In the genomic region with DNA sequence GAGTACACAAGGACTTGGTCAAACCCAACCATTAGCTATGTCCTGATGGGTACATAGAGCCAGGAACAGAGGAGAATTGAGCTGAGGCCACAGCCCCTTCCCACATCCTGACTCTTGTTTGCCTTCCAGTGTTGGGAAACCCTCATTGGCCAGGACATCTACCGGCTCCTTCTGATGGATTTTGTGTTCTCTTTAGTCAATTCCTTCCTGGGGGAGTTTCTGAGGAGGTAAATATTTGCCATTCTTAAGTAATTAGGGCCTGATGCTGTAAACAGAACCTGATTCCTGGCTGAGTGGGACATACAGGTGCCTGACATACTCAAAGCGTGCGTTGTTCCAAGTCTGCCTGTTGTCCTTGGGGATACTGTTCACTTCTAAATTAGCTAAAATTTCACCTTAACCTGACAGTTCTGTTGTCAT, we compare ENCODE assay signal across 23 cellular contexts. TPM values are rescaled to one million over a fixed set of nuclear protein-coding genes. Genes with fewer than 3 reads are reported as not detected.
DNase-seq lines count a peak whose midpoint lies in the region; ATAC-seq, FAIRE-seq and TF ChIP-seq lines count a peak whose summit lies in the region.
"Had no signal": no experiment of that assay in that cellular context is flagged by ENCODE, and none has a peak within 500 bp of the region (broad histone marks: within the 10 kb centered on the region; RNA-seq: fewer than 3 reads in every experiment).

No MANE protein-coding gene starts in this region.

- TF ChIP-seq EP300 in HepG2 (IDR thresholded peaks at IDR 0.05; ENCODE audit: low read depth in 2 of 2, low read length in 2 of 2) (peak in 1 of 2 experiments; percentile 78; a peak in 1 of 4 replicates), HepG2 (CRISPR knock-in tag; IDR thresholded peaks at IDR 0.05; ENCODE audit: borderline replicate concordance) (peak; percentile 84)

- H3K27me3 ChIP-seq in HepG2 (ENCODE audit: control insufficient read depth in 1 of 2, insufficient read depth in 2 of 2, low read length in 2 of 2) (peaks cover 0 to 7% of the 10 kb centered on the region in 2 experiments; a peak in 2 of 5 replicates), right lobe of liver (no peaks in the 10 kb centered on the region), Peyer's patch (no peaks in the 10 kb centered on the region)

- WGBS in HepG2 (ENCODE audit: low lambda C conversion rate): 0% methylated on average over 3 of the region's 3 CpGs
- WGBS in right lobe of liver (ENCODE audit: insufficient coverage, low coverage, low lambda C conversion rate, missing lambda C conversion rate): 55% methylated on average over 3 of the region's 3 CpGs

- no peak for TF ChIP-seq POLR2A in HepG2 (IDR thresholded peaks at IDR 0.05; ENCODE audit: insufficient read depth in 1 of 2, low read depth in 2 of 2, low read length in 2 of 2)
- TF ChIP-seq POLR2A in right lobe of liver (IDR thresholded peaks at IDR 0.05): no peak
- no peak for TF ChIP-seq POLR2A in Peyer's patch (IDR thresholded peaks at IDR 0.05)

- POLR2A ChIA-PET in HepG2 (lab: Yijun Ruan, JAX): no interaction called here

- FAIRE-seq in HepG2 (lab: Jason Lieb, UNC): peak; percentile 60
- FAIRE-seq: HTR-8/SVneo had no signal

- in situ Hi-C loops in HepG2 (cut with HindIII; ENCODE audit: extremely low pct_ligation_motif_present, low pct_unique_long_range_greater_than_20kb): no loop called here

- H3K4me1 ChIP-seq in HepG2 (ENCODE audit: insufficient read depth, low read length) (peaks cover 33% of the 10 kb centered on the region), right lobe of liver (no peaks in the 10 kb centered on the region), Peyer's patch (no peaks in the 10 kb centered on the region)
- H3K4me1 ChIP-seq: SJSA1 had no signal

- no peaks in the 10 kb centered on the region for H4K20me1 ChIP-seq in HepG2 (ENCODE audit: insufficient read depth, low read length)

- H3K79me2 ChIP-seq in HepG2 (ENCODE audit: insufficient read depth, low read length): no peaks in the 10 kb centered on the region

- H3K36me3 ChIP-seq in HepG2 (replicated peaks in 1 of 2; ENCODE audit: control insufficient read depth in 1 of 2, insufficient read depth in 2 of 2, low read length in 2 of 2) (no peaks in the 10 kb centered on the region), right lobe of liver (no peaks in the 10 kb centered on the region), Peyer's patch (peaks cover 0 to 70% (median 0%) of the 10 kb centered on the region in 3 donors)
- H3K36me3 ChIP-seq: SJSA1 had no signal

- CTCF ChIA-PET in HepG2 (lab: Yijun Ruan, JAX; ENCODE audit: low intra/inter-chr PET ratio, low total read pairs): no interaction called here

- H3K9me3 ChIP-seq in HepG2 (ENCODE audit: low read length) (no peaks in the 10 kb centered on the region), right lobe of liver (no peaks in the 10 kb centered on the region), Peyer's patch (no peaks in the 10 kb centered on the region)

- intact Hi-C loops in HepG2 (cut with micrococcal nuclease; ENCODE audit: unreplicated experiment): no loop called here
- intact Hi-C loops in right lobe of liver (cut with DNase I): no loop called here

- peak; percentile 86 for DNase-seq in HepG2 (ENCODE audit: low spot score)
- DNase-seq in right lobe of liver: no peak
- peak; percentile 30 for DNase-seq in iPS-NIHi11 (ENCODE audit: low spot score)
- DNase-seq in mesenteric fat pad (ENCODE audit: low spot score): peak; percentile 6
- DNase-seq in NCI-H1694 treated with DMSO at 0.1 percent for 48 hours (lab: John Stamatoyannopoulos, UW): no peak
- DNase-seq in germinal center (ENCODE audit: low spot score): no peak
- DNase-seq in Peyer's patch: no peak
- no peak for DNase-seq in NCI-H2171 (lab: John Stamatoyannopoulos, UW)
- DNase-seq: GM23248, H9, HFFc6, KBM-7, MV-4-11, NCI-H1105, NCI-H1436 treated with DMSO at 0.1 percent for 48 hours, NCI-H1930, NCI-H345, NCI-H524, NCI-H748 treated with DMSO at 0.1 percent for 48 hours, Right ventricle myocardium superior, RPMI8226 had no signal

- BruUV-seq in HepG2 (replicated peaks; lab: Mats Ljungman, UMichigan): no TSS peak

- H3K4me3 ChIP-seq in HepG2 (replicated peaks in 1 of 3; ENCODE audit: insufficient read depth in 1 of 3, low read depth in 2 of 3, low read length in 3 of 3) (no peak overlapping the region), right lobe of liver (no peak overlapping the region), Peyer's patch (no peak overlapping the region)
- H3K4me3 ChIP-seq: GM23248, SJSA1 had no signal

- no peak overlapping the region for H2AFZ ChIP-seq in HepG2 (ENCODE audit: low read length)
- H2AFZ ChIP-seq: GM23248 had no signal

- ATAC-seq in HepG2 (peak; percentile 73), right lobe of liver (no peak)

- H3K9ac ChIP-seq in HepG2 (ENCODE audit: insufficient read depth, low read depth, low read length): no peak overlapping the region
- H3K9ac ChIP-seq: GM23248 had no signal

- TF ChIP-seq CTCF in HepG2 (CRISPR knock-in tag; IDR thresholded peaks at IDR 0.05) (no peak), right lobe of liver (IDR thresholded peaks at IDR 0.05) (no peak), Peyer's patch (IDR thresholded peaks at IDR 0.05) (no peak)

- no peak for TF ChIP-seq RAD21 in HepG2 (CRISPR knock-in tag; IDR thresholded peaks at IDR 0.05)

- peak overlapping the region; percentile 19; the same call in 1 of the 2 replicates for H3K4me2 ChIP-seq in HepG2 (ENCODE audit: low read depth, low read length)

- H3K27ac ChIP-seq in HepG2 (ENCODE audit: extremely low read length, insufficient read depth, low read length): no peak overlapping the region
- H3K27ac ChIP-seq in right lobe of liver: no peak overlapping the region
- no peak overlapping the region for H3K27ac ChIP-seq in Peyer's patch
- H3K27ac ChIP-seq: GM23248, SJSA1 had no signal

TF ChIP-seq in HepG2, 621 proteins besides CTCF, POLR2A, EP300 and RAD21 (continues in another document):
- peak; percentile 37; the same call in 1 of the 2 replicates for TF ChIP-seq FOXA3 (CRISPR knock-in tag; IDR thresholded peaks at IDR 0.05)
- no peak for TF ChIP-seq PLRG1 (conservative IDR thresholded peaks at IDR 0.05)

RNA-seq across cellular contexts. Expression of gene GDE1, which starts 42.6 kb away (rescaled TPM):
- total RNA-seq in HepG2 (2016; rRNA removed; fragmentation: Illumina TruSeq; extraction: Trizol) (55.1 and 59.0 TPM in 2 replicates), right lobe of liver (10 to 100 TPM; 19.1 to 30.5 (median 21.1) TPM), mesenteric fat pad (55.9 TPM), Peyer's patch (10 to 100 TPM; 39.6 to 82.8 (median 59.4) TPM)
- total RNA-seq in HepG2 (2016; cell fraction: cytosol; rRNA removed; fragmentation: Illumina TruSeq; extraction: Trizol; ENCODE audit: low read depth): 52.9 and 57.5 TPM in 2 replicates
- total RNA-seq in HepG2 (2016; cell fraction: insoluble cytoplasmic fraction; rRNA removed; fragmentation: Illumina TruSeq; extraction: Trizol): 45.6 and 63.3 TPM in 2 replicates
- total RNA-seq in HepG2 (2016; cell fraction: membrane; rRNA removed; fragmentation: Illumina TruSeq; extraction: Trizol): 123 and 138 TPM in 2 replicates
- total RNA-seq in HepG2 (2016; cell fraction: nucleus; rRNA removed; fragmentation: Illumina TruSeq; extraction: Trizol): 45.2 and 50.8 TPM in 2 replicates
- polyA plus RNA-seq in HepG2 (2011; rRNA removed): 35.9 and 38.9 TPM in 2 replicates
- polyA plus RNA-seq in HepG2 (2011; cell fraction: cytosol; rRNA removed): 27.6 and 46.5 TPM in 2 replicates
- polyA plus RNA-seq in HepG2 (2011; cell fraction: nucleus; rRNA removed): 10.9 and 16.7 TPM in 2 replicates
- 89.0 and 119 TPM in 2 replicates for polyA plus RNA-seq in HepG2 (2012)
- 80.4 and 81.8 TPM in 2 replicates for polyA plus RNA-seq in HepG2 (2016; cell fraction: cytosol; fragmentation: Illumina TruSeq; extraction: Trizol; ENCODE audit: low read depth)
- polyA plus RNA-seq in HepG2 (2016; cell fraction: insoluble cytoplasmic fraction; fragmentation: Illumina TruSeq; extraction: Trizol; ENCODE audit: low read depth): 50.5 and 58.3 TPM in 2 replicates
- polyA plus RNA-seq in HepG2 (2016; cell fraction: membrane; fragmentation: Illumina TruSeq; extraction: Trizol; ENCODE audit: low read depth): 115 and 129 TPM in 2 replicates
- polyA plus RNA-seq in HepG2 (2016; cell fraction: nucleus; fragmentation: Illumina TruSeq; extraction: Trizol; ENCODE audit: insufficient read depth, low read depth): 61.2 and 70.9 TPM in 2 replicates
- polyA minus RNA-seq in HepG2 (2011; rRNA and poly(A)+ RNA removed; ENCODE audit: low replicate concordance): 12.3 and 18.4 TPM in 2 replicates
- polyA minus RNA-seq in HepG2 (2011; cell fraction: cytosol; rRNA and poly(A)+ RNA removed): 24.4 and 28.3 TPM in 2 replicates
- 15.5 and 36.3 TPM in 2 replicates for polyA minus RNA-seq in HepG2 (2011; cell fraction: nucleus; rRNA and poly(A)+ RNA removed)

RNA-seq across cellular contexts. Expression of gene CCP110, which starts 44.4 kb away (rescaled TPM):
- 11.1 and 19.9 TPM in 2 replicates for total RNA-seq in HepG2 (2016; rRNA removed; fragmentation: Illumina TruSeq; extraction: Trizol)
- 1.7 and 2.6 TPM in 2 replicates for total RNA-seq in HepG2 (2016; cell fraction: cytosol; rRNA removed; fragmentation: Illumina TruSeq; extraction: Trizol; ENCODE audit: low read depth)
- 10.2 and 19.5 TPM in 2 replicates for total RNA-seq in HepG2 (2016; cell fraction: insoluble cytoplasmic fraction; rRNA removed; fragmentation: Illumina TruSeq; extraction: Trizol)
- total RNA-seq in HepG2 (2016; cell fraction: membrane; rRNA removed; fragmentation: Illumina TruSeq; extraction: Trizol): 7.1 and 7.9 TPM in 2 replicates
- 15.4 and 17.2 TPM in 2 replicates for total RNA-seq in HepG2 (2016; cell fraction: nucleus; rRNA removed; fragmentation: Illumina TruSeq; extraction: Trizol)
- polyA plus RNA-seq in HepG2 (2011; rRNA removed): 8.6 and 10.0 TPM in 2 replicates
- polyA plus RNA-seq in HepG2 (2011; cell fraction: cytosol; rRNA removed): 3.3 and 5.1 TPM in 2 replicates
- polyA plus RNA-seq in HepG2 (2011; cell fraction: nucleus; rRNA removed): 6.8 and 10.0 TPM in 2 replicates
- polyA plus RNA-seq in HepG2 (2012): 17.7 and 18.2 TPM in 2 replicates
- 0.46 and 0.52 TPM in 2 replicates for polyA plus RNA-seq in HepG2 (2016; cell fraction: cytosol; fragmentation: Illumina TruSeq; extraction: Trizol; ENCODE audit: low read depth)
- polyA plus RNA-seq in HepG2 (2016; cell fraction: insoluble cytoplasmic fraction; fragmentation: Illumina TruSeq; extraction: Trizol; ENCODE audit: low read depth): 19.6 and 20.5 TPM in 2 replicates
- 2.5 and 2.6 TPM in 2 replicates for polyA plus RNA-seq in HepG2 (2016; cell fraction: membrane; fragmentation: Illumina TruSeq; extraction: Trizol; ENCODE audit: low read depth)
- 23.8 and 24.5 TPM in 2 replicates for polyA plus RNA-seq in HepG2 (2016; cell fraction: nucleus; fragmentation: Illumina TruSeq; extraction: Trizol; ENCODE audit: insufficient read depth, low read depth)
- polyA minus RNA-seq in HepG2 (2011; rRNA and poly(A)+ RNA removed; ENCODE audit: low replicate concordance): 3.5 and 5.4 TPM in 2 replicates
- polyA minus RNA-seq in HepG2 (2011; cell fraction: cytosol; rRNA and poly(A)+ RNA removed): 7.8 and 8.1 TPM in 2 replicates
- polyA minus RNA-seq in HepG2 (2011; cell fraction: nucleus; rRNA and poly(A)+ RNA removed): 18.4 and 23.4 TPM in 2 replicates
- total RNA-seq in right lobe of liver: 1 to 10 TPM; 2.6 to 5.6 (median 4.2) TPM
- 12.7 TPM for total RNA-seq in mesenteric fat pad
- total RNA-seq in Peyer's patch: 10 to 100 TPM; 12.4 to 21.5 (median 15.6) TPM

Comparison
In these comparisons a context has a peak if more than half of its experiments do, and no peak if none do; other contexts are left out.
1. DNase-seq: peak in HepG2 (single experiment), iPS-NIHi11 (single experiment) and mesenteric fat pad (single experiment); none in right lobe of liver (0 of 3), NCI-H1694 treated with DMSO at 0.1 percent for 48 hours (single experiment), germinal center (single experiment), Peyer's patch (0 of 3) and NCI-H2171 (single experiment).